29 cellular contexts compared by ENCODE assay signal in genomic region chr1:61379693-61380092, GRCh38.
"Had no signal": no experiment of that assay in that cellular context is flagged by ENCODE, and none has a peak within 500 bp of the region (broad histone marks: within the 10 kb centered on the region; RNA-seq: fewer than 3 reads in every experiment).

No MANE protein-coding gene starts in this region.

- H3K4me3 Mint-ChIP-seq: naive thymus-derived CD4-positive, alpha-beta T cell; natural killer cell; nephron; neural progenitor cell; stimulated activated memory B cell treated with anti-CD40 and anti-IgM and Interleukin-4, amounts not matched to agents 10 μg/mL and 1 μg/mL and 100 μg/mL, for 72 hours; stimulated activated naive CD8-positive, alpha-beta T cell treated with anti-CD3 and anti-CD28 coated beads, Interleukin-15, amount 100 ng/mL, for 72 hours; type B pancreatic cell had no signal

- H3K27me3 Mint-ChIP-seq: stimulated activated memory B cell treated with anti-CD40 and anti-IgM and Interleukin-4, amounts not matched to agents 10 μg/mL and 1 μg/mL and 100 μg/mL, for 72 hours; stimulated activated naive CD8-positive, alpha-beta T cell treated with anti-CD3 and anti-CD28 coated beads, Interleukin-15, amount 100 ng/mL, for 72 hours; type B pancreatic cell had no signal

- H3K9me3 Mint-ChIP-seq: naive thymus-derived CD4-positive, alpha-beta T cell; natural killer cell; nephron; neural progenitor cell; stimulated activated memory B cell treated with anti-CD40 and anti-IgM and Interleukin-4, amounts not matched to agents 10 μg/mL and 1 μg/mL and 100 μg/mL, for 72 hours; stimulated activated naive CD8-positive, alpha-beta T cell treated with anti-CD3 and anti-CD28 coated beads, Interleukin-15, amount 100 ng/mL, for 72 hours; type B pancreatic cell had no signal

- H3K4me1 Mint-ChIP-seq: naive thymus-derived CD4-positive, alpha-beta T cell; natural killer cell; stimulated activated memory B cell treated with anti-CD40 and anti-IgM and Interleukin-4, amounts not matched to agents 10 μg/mL and 1 μg/mL and 100 μg/mL, for 72 hours; stimulated activated naive CD8-positive, alpha-beta T cell treated with anti-CD3 and anti-CD28 coated beads, Interleukin-15, amount 100 ng/mL, for 72 hours had no signal

- H3K27ac Mint-ChIP-seq: naive thymus-derived CD4-positive, alpha-beta T cell; natural killer cell; nephron; neural progenitor cell; progenitor cell of endocrine pancreas; stimulated activated memory B cell treated with anti-CD40 and anti-IgM and Interleukin-4, amounts not matched to agents 10 μg/mL and 1 μg/mL and 100 μg/mL, for 72 hours; stimulated activated naive CD8-positive, alpha-beta T cell treated with anti-CD3 and anti-CD28 coated beads, Interleukin-15, amount 100 ng/mL, for 72 hours; type B pancreatic cell had no signal

- H3K36me3 Mint-ChIP-seq: natural killer cell; stimulated activated memory B cell treated with anti-CD40 and anti-IgM and Interleukin-4, amounts not matched to agents 10 μg/mL and 1 μg/mL and 100 μg/mL, for 72 hours had no signal

- H3K27ac ChIP-seq: neural progenitor cell, ovary, parathyroid adenoma, suprapubic skin, testis, tibial artery, transverse colon, upper lobe of right lung, uterus had no signal

- H3K4me1 ChIP-seq: neural progenitor cell, parathyroid adenoma, suprapubic skin, testis, transverse colon, upper lobe of right lung, uterus had no signal

- H3K9me3 ChIP-seq: ovary, right atrium auricular region, suprapubic skin, testis, tibial artery, transverse colon, upper lobe of right lung, uterus had no signal

- H3K9ac ChIP-seq: neural progenitor cell, parathyroid adenoma had no signal

- H3K36me3 ChIP-seq: neural progenitor cell, ovary, uterus had no signal

- ATAC-seq: naive thymus-derived CD4-positive, alpha-beta T cell; natural killer cell; sciatic nerve; stimulated activated memory B cell treated with anti-CD40 and anti-IgM and Interleukin-4, amounts not matched to agents 10 μg/mL and 1 μg/mL and 100 μg/mL, for 72 hours; stimulated activated naive CD8-positive, alpha-beta T cell treated with anti-CD3 and anti-CD28 coated beads, Interleukin-15, amount 100 ng/mL, for 72 hours; stimulated activated naive CD8-positive, alpha-beta T cell treated with anti-CD3 and anti-CD28 coated beads, Interleukin-15, Interleukin-2, amounts not matched to agents 100 U/mL and 50 U/mL, for 24 hours; upper lobe of right lung had no signal

- DNase-seq: naive thymus-derived CD4-positive, alpha-beta T cell; natural killer cell; occipital lobe; ovary; posterior cingulate gyrus; retina; small intestine; stimulated activated CD4-positive, alpha-beta T cell treated with anti-CD3 and anti-CD28 coated beads, Interleukin-15, amount 100 ng/mL, for 24 hours; stimulated activated CD4-positive, alpha-beta T cell treated with anti-CD3 and anti-CD28 coated beads, Interleukin-4, amount 100 ng/mL, for 1 hour; stimulated activated CD4-positive, alpha-beta T cell treated with anti-CD3 and anti-CD28 coated beads, Interleukin-4, amount 100 ng/mL, for 4 hours; stimulated activated CD8-positive, alpha-beta memory T cell treated with anti-CD3 and anti-CD28 coated beads, Interleukin-4, amount 100 ng/mL, for 48 hours; stimulated activated naive CD4-positive, alpha-beta T cell; stimulated activated naive CD8-positive, alpha-beta T cell treated with anti-CD3 and anti-CD28 coated beads, Interleukin-15, amount 100 ng/mL, for 72 hours; stimulated activated naive CD8-positive, alpha-beta T cell treated with anti-CD3 and anti-CD28 coated beads, Interleukin-15, Interleukin-2, amounts not matched to agents 100 U/mL and 50 U/mL, for 24 hours; substantia nigra; testis; tibial artery; transverse colon; upper lobe of right lung; uterus had no signal

- H3K4me3 ChIP-seq: neural progenitor cell, ovary, right atrium auricular region, suprapubic skin, testis, tibial artery, transverse colon, upper lobe of right lung, uterus had no signal

- H3K27me3 ChIP-seq: ovary, right atrium auricular region, suprapubic skin, testis, tibial artery, transverse colon, upper lobe of right lung, uterus had no signal
